30 cellular contexts compared by ENCODE assay signal in genomic region chr2:80166457-80166856, GRCh38.
"Had no signal": no experiment of that assay in that cellular context is flagged by ENCODE, and none has a peak within 500 bp of the region (broad histone marks: within the 10 kb centered on the region; RNA-seq: fewer than 3 reads in every experiment).

No MANE protein-coding gene starts in this region.

- FAIRE-seq: urothelium cell line had no signal

- ATAC-seq: naive thymus-derived CD8-positive, alpha-beta T cell; natural killer cell treated with Interleukin-12 subunit alpha and Interleukin-12 subunit beta and Interleukin-15 and Interleukin-18, amount 100 ng/mL, for 72 hours; psoas muscle; right cardiac atrium; sciatic nerve; stimulated activated effector memory CD8-positive, alpha-beta T cell treated with anti-CD3 and anti-CD28 coated beads, Interleukin-12 subunit alpha, Interleukin-12 subunit beta, amount 100 ng/mL, for 72 hours; stimulated activated naive B cell treated with anti-CD40 and anti-IgM and Interleukin-4, amounts not matched to agents 10 μg/mL and 1 μg/mL and 100 μg/mL, for 72 hours had no signal

- H3K36me3 ChIP-seq: neural progenitor cell, ovary, spleen, stomach, thoracic aorta, thyroid gland, tibial nerve, upper lobe of left lung, vagina had no signal

- H3K4me3 ChIP-seq: neural progenitor cell, ovary, psoas muscle, skin epidermis, smooth muscle cell, spleen, stomach, thoracic aorta, thyroid gland, tibial nerve, upper lobe of left lung, vagina had no signal

- H2AFZ ChIP-seq: neural progenitor cell, parathyroid adenoma had no signal

- H3K27me3 ChIP-seq: neural progenitor cell, ovary, spleen, stomach, thyroid gland, tibial nerve, upper lobe of left lung, vagina had no signal

- H3K4me1 ChIP-seq: parathyroid adenoma, psoas muscle, spleen, stomach, thyroid gland, tibial nerve, upper lobe of left lung, vagina had no signal

- H3K4me2 ChIP-seq: neural progenitor cell, smooth muscle cell had no signal

- H3K9me3 ChIP-seq: ovary, psoas muscle, stomach, thoracic aorta, thyroid gland, tibial nerve, upper lobe of left lung, vagina had no signal

- H3K27ac ChIP-seq: neural progenitor cell, ovary, parathyroid adenoma, psoas muscle, skin epidermis, spleen, stomach, thoracic aorta, thyroid gland, tibial nerve, upper lobe of left lung, vagina had no signal

- H3K9ac ChIP-seq: neural progenitor cell, parathyroid adenoma had no signal

- H3K79me2 ChIP-seq: parathyroid adenoma had no signal

- DNase-seq: naive B cell; naive thymus-derived CD8-positive, alpha-beta T cell; nephron progenitor cell; occipital lobe; ovary; posterior cingulate gyrus; psoas muscle; right cardiac atrium; spleen; stimulated activated CD4-positive, alpha-beta T cell treated with anti-CD3 and anti-CD28 coated beads, Interleukin-12 subunit alpha, Interleukin-12 subunit beta, amount 100 ng/mL, for 4 hours; stimulated activated CD4-positive, alpha-beta T cell treated with anti-CD3 and anti-CD28 coated beads, Interleukin-1b, Interleukin-23, amount 100 ng/mL, for 48 hours; stimulated activated CD4-positive, alpha-beta T cell treated with anti-CD3 and anti-CD28 coated beads, Interleukin-2, amount 100 ng/mL, for 48 hours; stimulated activated CD4-positive, alpha-beta T cell treated with anti-CD3 and anti-CD28 coated beads, Interleukin-4, amount 100 ng/mL, for 24 hours; stimulated activated naive B cell treated with anti-CD40 and anti-IgM and Interleukin-4, amounts not matched to agents 10 μg/mL and 1 μg/mL and 100 μg/mL, for 72 hours; stimulated activated naive CD4-positive, alpha-beta T cell treated with Interleukin-2 at 50 U/mL for 16 hours; stomach; thyroid gland; trophoblast cell; upper lobe of left lung had no signal
